ENCODE assay signal across 1 cellular context in the genomic region with DNA sequence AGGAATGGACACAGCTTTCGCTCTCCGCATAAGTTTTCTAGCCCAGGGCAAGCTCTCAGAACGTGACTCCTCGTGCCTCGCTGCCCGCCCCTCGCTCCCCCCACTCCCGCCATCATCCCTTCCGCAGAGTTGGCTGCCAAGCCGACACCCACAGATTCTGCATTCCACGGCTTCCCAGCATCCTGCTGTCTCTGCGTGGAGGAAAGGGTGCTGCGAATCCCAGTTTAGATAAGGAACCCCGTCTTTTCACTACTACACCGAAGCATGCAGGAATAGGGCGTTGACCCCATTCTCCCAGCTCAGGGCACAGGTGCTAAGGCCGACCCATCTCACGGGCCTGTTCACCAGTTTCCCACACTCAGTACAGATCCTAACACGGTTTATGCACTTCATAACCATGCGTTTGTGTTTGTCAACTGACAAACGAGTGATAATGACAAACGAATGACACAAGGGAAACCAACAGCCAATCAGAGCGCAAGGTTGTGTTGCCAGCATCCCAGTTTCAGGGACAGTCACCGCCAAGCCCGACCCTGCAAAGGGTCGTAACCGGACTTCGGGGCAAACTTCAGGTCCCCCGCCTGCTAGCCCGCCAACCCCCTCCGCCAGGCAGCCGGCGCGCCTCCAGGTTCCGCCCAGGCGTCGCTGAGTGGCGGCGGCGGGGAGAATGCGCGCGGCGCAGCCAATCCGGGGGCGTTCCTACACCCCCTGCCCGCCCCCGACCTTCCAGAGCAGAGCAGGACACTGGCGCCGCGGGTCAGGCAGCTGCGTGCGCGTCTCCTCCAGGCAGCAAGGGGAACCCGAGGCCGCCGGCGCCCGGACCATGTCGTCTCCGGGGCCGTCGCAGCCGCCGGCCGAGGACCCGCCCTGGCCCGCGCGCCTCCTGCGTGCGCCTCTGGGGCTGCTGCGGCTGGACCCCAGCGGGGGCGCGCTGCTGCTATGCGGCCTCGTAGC.
TF ChIP-seq lines count a peak whose summit lies in the region.

A gene (plus strand): TSS at position 729 of the 954 bp plus-strand sequence. CDS start 95 bp downstream, at position 824.

TF ChIP-seq in HepG2, 621 proteins besides CTCF, POLR2A, EP300 and RAD21 (continued from another document):
- TF ChIP-seq KAT8 (CRISPR knock-in tag; IDR thresholded peaks at IDR 0.05) (peak; percentile 36; the same call in 1 of the 2 replicates), EEA1 (CRISPR knock-in tag; IDR thresholded peaks at IDR 0.05; ENCODE audit: borderline replicate concordance) (no peak), ZNF329 (CRISPR knock-in tag; IDR thresholded peaks at IDR 0.05; ENCODE audit: low read depth) (no peak)
- TF ChIP-seq, protein P1, sequence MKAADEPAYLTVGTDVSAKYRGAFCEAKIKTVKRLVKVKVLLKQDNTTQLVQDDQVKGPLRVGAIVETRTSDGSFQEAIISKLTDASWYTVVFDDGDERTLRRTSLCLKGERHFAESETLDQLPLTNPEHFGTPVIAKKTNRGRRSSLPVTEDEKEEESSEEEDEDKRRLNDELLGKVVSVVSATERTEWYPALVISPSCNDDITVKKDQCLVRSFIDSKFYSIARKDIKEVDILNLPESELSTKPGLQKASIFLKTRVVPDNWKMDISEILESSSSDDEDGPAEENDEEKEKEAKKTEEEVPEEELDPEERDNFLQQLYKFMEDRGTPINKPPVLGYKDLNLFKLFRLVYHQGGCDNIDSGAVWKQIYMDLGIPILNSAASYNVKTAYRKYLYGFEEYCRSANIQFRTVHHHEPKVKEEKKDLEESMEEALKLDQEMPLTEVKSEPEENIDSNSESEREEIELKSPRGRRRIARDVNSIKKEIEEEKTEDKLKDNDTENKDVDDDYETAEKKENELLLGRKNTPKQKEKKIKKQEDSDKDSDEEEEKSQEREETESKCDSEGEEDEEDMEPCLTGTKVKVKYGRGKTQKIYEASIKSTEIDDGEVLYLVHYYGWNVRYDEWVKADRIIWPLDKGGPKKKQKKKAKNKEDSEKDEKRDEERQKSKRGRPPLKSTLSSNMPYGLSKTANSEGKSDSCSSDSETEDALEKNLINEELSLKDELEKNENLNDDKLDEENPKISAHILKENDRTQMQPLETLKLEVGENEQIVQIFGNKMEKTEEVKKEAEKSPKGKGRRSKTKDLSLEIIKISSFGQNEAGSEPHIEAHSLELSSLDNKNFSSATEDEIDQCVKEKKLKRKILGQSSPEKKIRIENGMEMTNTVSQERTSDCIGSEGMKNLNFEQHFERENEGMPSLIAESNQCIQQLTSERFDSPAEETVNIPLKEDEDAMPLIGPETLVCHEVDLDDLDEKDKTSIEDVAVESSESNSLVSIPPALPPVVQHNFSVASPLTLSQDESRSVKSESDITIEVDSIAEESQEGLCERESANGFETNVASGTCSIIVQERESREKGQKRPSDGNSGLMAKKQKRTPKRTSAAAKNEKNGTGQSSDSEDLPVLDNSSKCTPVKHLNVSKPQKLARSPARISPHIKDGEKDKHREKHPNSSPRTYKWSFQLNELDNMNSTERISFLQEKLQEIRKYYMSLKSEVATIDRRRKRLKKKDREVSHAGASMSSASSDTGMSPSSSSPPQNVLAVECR (CRISPR knock-in tag; IDR thresholded peaks at IDR 0.05; ENCODE audit: borderline replicate concordance) = peak; percentile 53; the same call in 1 of the 2 replicates
- TF ChIP-seq, protein P2, sequence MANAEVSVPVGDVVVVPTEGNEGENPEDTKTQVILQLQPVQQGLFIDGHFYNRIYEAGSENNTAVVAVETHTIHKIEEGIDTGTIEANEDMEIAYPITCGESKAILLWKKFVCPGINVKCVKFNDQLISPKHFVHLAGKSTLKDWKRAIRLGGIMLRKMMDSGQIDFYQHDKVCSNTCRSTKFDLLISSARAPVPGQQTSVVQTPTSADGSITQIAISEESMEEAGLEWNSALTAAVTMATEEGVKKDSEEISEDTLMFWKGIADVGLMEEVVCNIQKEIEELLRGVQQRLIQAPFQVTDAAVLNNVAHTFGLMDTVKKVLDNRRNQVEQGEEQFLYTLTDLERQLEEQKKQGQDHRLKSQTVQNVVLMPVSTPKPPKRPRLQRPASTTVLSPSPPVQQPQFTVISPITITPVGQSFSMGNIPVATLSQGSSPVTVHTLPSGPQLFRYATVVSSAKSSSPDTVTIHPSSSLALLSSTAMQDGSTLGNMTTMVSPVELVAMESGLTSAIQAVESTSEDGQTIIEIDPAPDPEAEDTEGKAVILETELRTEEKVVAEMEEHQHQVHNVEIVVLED (CRISPR knock-in tag; IDR thresholded peaks at IDR 0.05; ENCODE audit: borderline replicate concordance) = no peak
